ENCODE assay signal across 8 cellular contexts in genomic region chr16:11586856-11587642, GRCh38. TPM values are rescaled to one million over a fixed set of nuclear protein-coding genes. Genes with fewer than 3 reads are reported as not detected.
DNase-seq lines count a peak whose midpoint lies in the region; ATAC-seq and TF ChIP-seq lines count a peak whose summit lies in the region.

TSS of gene LITAF (minus strand) at chr16:11586919. CDS start at chr16:11556730, 30,189 bp downstream.

- H3K79me2 ChIP-seq in osteoblast (ENCODE audit: insufficient read depth, low read length), result peaks cover 40% of the 10 kb centered on the region

- H3K4me1 ChIP-seq in Peyer's patch, result peaks cover 0 to 16% (median 10%) of the 10 kb centered on the region in 4 donors
- peaks cover 30% of the 10 kb centered on the region for H3K4me1 ChIP-seq in osteoblast (ENCODE audit: insufficient read depth, low read length)
- no peaks in the 10 kb centered on the region for H3K4me1 ChIP-seq in urinary bladder (ENCODE audit: insufficient read depth)

- H3K4me3 Mint-ChIP-seq in activated naive CD4-positive, alpha-beta T cell treated with anti-CD3 and anti-CD28 coated beads for 36 hours, result peak within 1 kb of the TSS; percentile 94

- peak; percentile 18 for DNase-seq in SIG-M5 treated with dmso at 0.1 percent for 504 hours (lab: John Stamatoyannopoulos, UW; ENCODE audit: unreplicated experiment)
- no peak for DNase-seq in SIG-M5 (lab: John Stamatoyannopoulos, UW)
- peak; percentile 74 to 82 (median 81) for DNase-seq in Peyer's patch
- DNase-seq in activated naive CD4-positive, alpha-beta T cell treated with anti-CD3 and anti-CD28 coated beads for 36 hours, result peak; percentile 63
- DNase-seq in germinal center (ENCODE audit: low spot score), result peak; percentile 71
- DNase-seq in osteoblast (ENCODE audit: insufficient read length, low spot score, missing footprints), result peak; percentile 97

- H3K9me3 Mint-ChIP-seq in activated naive CD4-positive, alpha-beta T cell treated with anti-CD3 and anti-CD28 coated beads for 36 hours, result no peaks in the 10 kb centered on the region

- peak within 1 kb of the TSS; percentile 88 for H2AFZ ChIP-seq in osteoblast (ENCODE audit: low read length)

- peak; percentile 43 for ATAC-seq in HG02981 (IDR thresholded peaks at IDR 0.05; ENCODE audit: unreplicated experiment)

- peak in 1 of 2 donors; percentile 63 for TF ChIP-seq POLR2A in Peyer's patch (IDR thresholded peaks at IDR 0.05)

- H3K36me3 Mint-ChIP-seq in activated naive CD4-positive, alpha-beta T cell treated with anti-CD3 and anti-CD28 coated beads for 36 hours (ENCODE audit: low read depth), result peaks cover 28% of the 10 kb centered on the region

- WGBS in urinary bladder, result 3% methylated on average over 74 of the region's 74 CpGs

- no peak for TF ChIP-seq CTCF in Peyer's patch (IDR thresholded peaks at IDR 0.05)
- TF ChIP-seq CTCF in osteoblast (IDR thresholded peaks at IDR 0.05; ENCODE audit: extremely low read depth, low read depth, low read length), result no peak

- peaks cover 32% of the 10 kb centered on the region for H3K4me1 Mint-ChIP-seq in activated naive CD4-positive, alpha-beta T cell treated with anti-CD3 and anti-CD28 coated beads for 36 hours (ENCODE audit: low read depth)

- H3K27me3 ChIP-seq in Peyer's patch (no peaks in the 10 kb centered on the region), osteoblast (ENCODE audit: insufficient read depth, low read length) (no peaks in the 10 kb centered on the region)

- peak within 1 kb of the TSS; percentile 87 for H3K4me2 ChIP-seq in osteoblast (ENCODE audit: insufficient read depth, low read length)

- H3K9me3 ChIP-seq in Peyer's patch (no peaks in the 10 kb centered on the region), osteoblast (ENCODE audit: low read depth, low read length) (peaks cover 2% of the 10 kb centered on the region)

- peaks cover 19% of the 10 kb centered on the region for H4K20me1 ChIP-seq in osteoblast (ENCODE audit: insufficient read depth, low read length)

- CTCF ChIA-PET in activated naive CD4-positive, alpha-beta T cell treated with anti-CD3 and anti-CD28 coated beads for 36 hours (lab: Charles Lee), result interaction anchor here (0.6 to 1.1 kb wide), 4 partner anchors 32 to 289 kb away, joined by 3 to 4 read pairs (median 3); no protein-coding TSS in a partner anchor

- H3K27ac ChIP-seq in Peyer's patch (peak within 1 kb of the TSS; percentile 90 to 98 (median 94)), osteoblast (ENCODE audit: low read depth, low read length) (peak within 1 kb of the TSS; percentile 67), urinary bladder (ENCODE audit: low read depth) (peak within 1 kb of the TSS; percentile 99)

- intact Hi-C loops in activated naive CD4-positive, alpha-beta T cell treated with anti-CD3 and anti-CD28 coated beads for 36 hours (cut with micrococcal nuclease), result loop anchor here (1.0 to 10.0 kb wide), 6 partner anchors 83 to 642 kb away; partner anchors contain the start of genes CLEC16A, DEXI, GSPT1 and ZC3H7A

- H3K36me3 ChIP-seq in Peyer's patch (no peaks in the 10 kb centered on the region), osteoblast (ENCODE audit: insufficient read depth, low read length) (no peaks in the 10 kb centered on the region), urinary bladder (ENCODE audit: insufficient read depth) (no peaks in the 10 kb centered on the region)

- no peaks in the 10 kb centered on the region for H3K27me3 Mint-ChIP-seq in activated naive CD4-positive, alpha-beta T cell treated with anti-CD3 and anti-CD28 coated beads for 36 hours (ENCODE audit: low read depth)

- H3K4me3 ChIP-seq in Peyer's patch (peak within 1 kb of the TSS; percentile 62 to 99 (median 91)), osteoblast (ENCODE audit: insufficient read depth, low read length) (peak within 1 kb of the TSS; percentile 77), urinary bladder (ENCODE audit: low read depth, low read length) (peak within 1 kb of the TSS; percentile 99)

- H3K27ac Mint-ChIP-seq in activated naive CD4-positive, alpha-beta T cell treated with anti-CD3 and anti-CD28 coated beads for 36 hours, result peak within 1 kb of the TSS; percentile 98

RNA-seq across cellular contexts. Expression of gene LITAF, which starts in this region (rescaled TPM):
- total RNA-seq in Peyer's patch (10 to 100 TPM; 20.1 to 56.9 (median 32.3) TPM), osteoblast (33.3 and 38.6 TPM in 2 replicates), urinary bladder (69.7 TPM)
- 100 to 1,000 TPM; 171 to 174 TPM for total RNA-seq in activated naive CD4-positive, alpha-beta T cell treated with anti-CD3 and anti-CD28 coated beads for 36 hours
- 120 TPM for polyA plus RNA-seq in urinary bladder
